In the genomic region with DNA sequence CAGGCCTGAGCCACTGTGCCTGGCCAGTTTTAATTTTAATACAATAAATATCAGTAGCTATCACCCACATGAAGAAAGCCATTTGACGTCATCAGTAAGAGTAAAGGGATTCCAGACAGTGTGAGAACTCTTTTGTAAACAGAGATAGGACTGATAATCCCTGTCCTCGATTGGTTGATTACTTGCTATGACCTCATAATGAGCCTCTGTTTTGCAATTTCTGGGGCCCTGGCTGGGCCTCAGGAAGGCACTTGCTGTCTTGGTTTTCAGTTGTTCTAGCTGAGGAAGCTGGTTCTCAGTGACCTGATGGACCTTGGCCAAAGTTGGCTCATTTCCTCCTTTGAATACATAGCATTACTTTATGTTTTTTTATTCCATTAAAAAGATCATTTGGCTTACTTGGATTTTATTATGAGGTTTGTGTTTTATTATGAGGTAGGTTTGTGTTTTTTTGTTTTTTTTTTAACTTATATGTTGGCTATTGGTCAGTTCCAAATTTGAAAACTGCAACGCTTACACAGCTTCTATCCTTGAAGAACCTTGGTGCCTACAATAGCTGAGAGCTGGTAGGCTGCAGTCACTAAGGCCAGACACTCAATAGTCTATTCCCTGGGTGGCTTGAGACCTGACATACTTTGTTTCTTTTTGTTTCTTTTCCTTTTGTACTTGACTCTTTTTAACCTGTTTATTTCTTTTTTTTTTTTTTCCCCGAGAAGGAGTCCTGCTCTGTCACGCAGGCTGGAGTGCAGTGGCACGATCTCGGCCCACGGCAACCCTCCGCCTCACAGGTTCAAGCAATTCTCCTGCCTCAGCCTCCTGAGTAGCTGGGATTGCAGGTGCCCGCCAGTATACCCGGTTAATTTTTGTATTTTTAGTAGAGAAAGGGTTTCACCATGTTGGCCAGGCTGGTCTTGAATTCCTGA, we compare ENCODE assay signal across 10 cellular contexts. TPM values are rescaled to one million over a fixed set of nuclear protein-coding genes. Genes with fewer than 3 reads are reported as not detected.
DNase-seq lines count a peak whose midpoint lies in the region; ATAC-seq and TF ChIP-seq lines count a peak whose summit lies in the region.
"Had no signal": no experiment of that assay in that cellular context is flagged by ENCODE, and none has a peak within 500 bp of the region (broad histone marks: within the 10 kb centered on the region; RNA-seq: fewer than 3 reads in every experiment).

No MANE protein-coding gene starts in this region.

- H3K27me3 ChIP-seq in colonic mucosa (no peaks in the 10 kb centered on the region), aorta (ENCODE audit: control insufficient read depth in 1 of 2, insufficient read depth in 2 of 2, low read length in 1 of 2) (no peaks in the 10 kb centered on the region)

- H3K4me1 ChIP-seq in colonic mucosa (peaks cover 17% of the 10 kb centered on the region), aorta (ENCODE audit: control insufficient read depth in 1 of 2, insufficient read depth in 2 of 2, low read length in 2 of 2) (no peaks in the 10 kb centered on the region)

- no peak for TF ChIP-seq CTCF in colonic mucosa (IDR thresholded peaks at IDR 0.05)
- TF ChIP-seq CTCF in mesothelial cell of epicardium (IDR thresholded peaks at IDR 0.05; ENCODE audit: unreplicated experiment), result no peak

- H3K36me3 Mint-ChIP-seq in stimulated activated naive CD8-positive, alpha-beta T cell treated with anti-CD3 and anti-CD28 coated beads, Interleukin-15, Interleukin-2, amounts not matched to agents 100 ng/mL and 50 ng/mL, for 24 hours (ENCODE audit: low read depth), result peaks cover 38% of the 10 kb centered on the region
- H3K36me3 Mint-ChIP-seq in mesothelial cell of epicardium, result peaks cover 13% of the 10 kb centered on the region

- no peak overlapping the region for H3K4me3 Mint-ChIP-seq in stimulated activated naive CD8-positive, alpha-beta T cell treated with anti-CD3 and anti-CD28 coated beads, Interleukin-15, Interleukin-2, amounts not matched to agents 100 ng/mL and 50 ng/mL, for 24 hours
- no peak overlapping the region for H3K4me3 Mint-ChIP-seq in mesothelial cell of epicardium

- H3K27me3 Mint-ChIP-seq in stimulated activated naive CD8-positive, alpha-beta T cell treated with anti-CD3 and anti-CD28 coated beads, Interleukin-15, Interleukin-2, amounts not matched to agents 100 ng/mL and 50 ng/mL, for 24 hours, result no peaks in the 10 kb centered on the region
- H3K27me3 Mint-ChIP-seq in mesothelial cell of epicardium (ENCODE audit: low read depth), result no peaks in the 10 kb centered on the region

- no peak for DNase-seq in stimulated activated naive CD8-positive, alpha-beta T cell treated with anti-CD3 and anti-CD28 coated beads, Interleukin-15, Interleukin-2, amounts not matched to agents 100 U/mL and 50 U/mL, for 24 hours
- DNase-seq in colonic mucosa (peak; percentile 51), mesothelial cell of epicardium (ENCODE audit: low spot score in 2 of 2, unreplicated experiment in 2 of 2) (no peak), aorta (peak; percentile 30 to 63), NCI-H510A (lab: John Stamatoyannopoulos, UW) (no peak)
- no peak for DNase-seq in stimulated activated naive CD4-positive, alpha-beta T cell (lab: John Stamatoyannopoulos, UW)
- DNase-seq: activated CD4-positive, CD25-positive, alpha-beta regulatory T cell; NCI-H1930 had no signal

- H3K9me3 ChIP-seq in colonic mucosa (no peaks in the 10 kb centered on the region), aorta (ENCODE audit: control insufficient read depth, low read length) (no peaks in the 10 kb centered on the region)

- peak overlapping the region; percentile 36 for H3K27ac Mint-ChIP-seq in stimulated activated naive CD8-positive, alpha-beta T cell treated with anti-CD3 and anti-CD28 coated beads, Interleukin-15, Interleukin-2, amounts not matched to agents 100 ng/mL and 50 ng/mL, for 24 hours
- peak overlapping the region; percentile 71 for H3K27ac Mint-ChIP-seq in mesothelial cell of epicardium

- WGBS in aorta, 2 donors, result 78 to 80% methylated on average over 11 of the region's 11 CpGs

- H3K4me3 ChIP-seq in colonic mucosa, result no peak overlapping the region
- no peak overlapping the region for H3K4me3 ChIP-seq in aorta (ENCODE audit: low read length in 2 of 2)

- peak overlapping the region; percentile 2 for H3K27ac ChIP-seq in colonic mucosa
- H3K27ac ChIP-seq in aorta (ENCODE audit: low read depth in 1 of 2, low read length in 2 of 2), result no peak overlapping the region

- H3K9me3 Mint-ChIP-seq in stimulated activated naive CD8-positive, alpha-beta T cell treated with anti-CD3 and anti-CD28 coated beads, Interleukin-15, Interleukin-2, amounts not matched to agents 100 ng/mL and 50 ng/mL, for 24 hours, result no peaks in the 10 kb centered on the region
- peaks cover 5% of the 10 kb centered on the region for H3K9me3 Mint-ChIP-seq in mesothelial cell of epicardium

- peaks cover 49% of the 10 kb centered on the region for H3K4me1 Mint-ChIP-seq in stimulated activated naive CD8-positive, alpha-beta T cell treated with anti-CD3 and anti-CD28 coated beads, Interleukin-15, Interleukin-2, amounts not matched to agents 100 ng/mL and 50 ng/mL, for 24 hours (ENCODE audit: low read depth)
- peaks cover 8% of the 10 kb centered on the region for H3K4me1 Mint-ChIP-seq in mesothelial cell of epicardium

- intact Hi-C loops in colonic mucosa (cut with DNase I), result no loop called here
- intact Hi-C loops in aorta (cut with DNase I), result no loop called here

- H3K9ac ChIP-seq in colonic mucosa (ENCODE audit: low read depth in 2 of 2, low read length in 2 of 2), result no peak overlapping the region

- H3K36me3 ChIP-seq in colonic mucosa, result no peaks in the 10 kb centered on the region
- H3K36me3 ChIP-seq in aorta (ENCODE audit: control insufficient read depth in 1 of 2, insufficient read depth in 2 of 2, low read length in 1 of 2), result no peaks in the 10 kb centered on the region

- no peak for ATAC-seq in stimulated activated naive CD8-positive, alpha-beta T cell treated with anti-CD3 and anti-CD28 coated beads, Interleukin-15, Interleukin-2, amounts not matched to agents 100 U/mL and 50 U/mL, for 24 hours
- ATAC-seq in aorta (ENCODE audit: low FRiP score), result peak; percentile 59
- ATAC-seq in HG02623 (IDR thresholded peaks at IDR 0.05; ENCODE audit: unreplicated experiment), result no peak

RNA-seq across cellular contexts. Expression of a gene that starts 20.0 kb away (rescaled TPM):
- total RNA-seq in colonic mucosa (10 to 100 TPM; 86.8 to 96.8 TPM), mesothelial cell of epicardium (48.8 to 51.5 TPM (median 51.2 TPM) in 3 replicates), aorta (10 to 100 TPM; 29.6 to 32.5 TPM)
- 1 to 10 TPM; 8.1 to 8.2 TPM for polyA plus RNA-seq in aorta

RNA-seq across cellular contexts. Expression of a gene that starts 45.6 kb away (rescaled TPM):
- 10 to 100 TPM in 1 of 2 donors, 1 to 10 TPM in 1; 9.3 to 11.8 TPM for total RNA-seq in colonic mucosa
- 55.5 to 63.7 TPM (median 60.1 TPM) in 3 replicates for total RNA-seq in mesothelial cell of epicardium
- 10 to 100 TPM; 18.3 to 20.6 TPM for total RNA-seq in aorta
- 10 to 100 TPM in 1 of 2 donors, 1 to 10 TPM in 1; 7.1 to 12.6 TPM for polyA plus RNA-seq in aorta

RNA-seq across cellular contexts. Expression of a gene that starts 58.1 kb away (rescaled TPM):
- total RNA-seq in colonic mucosa (1 to 10 TPM; 4.8 to 5.2 TPM), mesothelial cell of epicardium (28.6 to 33.7 TPM (median 30.6 TPM) in 3 replicates), aorta (1 to 10 TPM in 1 of 2 donors, under 1 TPM in 1; 0.78 to 4.8 TPM)
- 1 to 10 TPM in 1 of 2 donors, under 1 TPM in 1; 0.63 to 1.9 TPM for polyA plus RNA-seq in aorta

Comparison
In these comparisons a context has a peak if more than half of its experiments do, and no peak if none do; other contexts are left out.
1. DNase-seq: peak in colonic mucosa (single experiment) and aorta (2 of 2); none in stimulated activated naive CD8-positive, alpha-beta T cell treated with anti-CD3 and anti-CD28 coated beads, Interleukin-15, Interleukin-2, amounts not matched to agents 100 U/mL and 50 U/mL, for 24 hours (single experiment), mesothelial cell of epicardium (0 of 2), NCI-H510A (single experiment) and stimulated activated naive CD4-positive, alpha-beta T cell (0 of 6).